10 cellular contexts compared by ENCODE assay signal in genomic region chr12:11771895-11772502, GRCh38.
DNase-seq lines count a peak whose midpoint lies in the region; ATAC-seq, FAIRE-seq and TF ChIP-seq lines count a peak whose summit lies in the region.
"Had no signal": no experiment of that assay in that cellular context is flagged by ENCODE, and none has a peak within 500 bp of the region (broad histone marks: within the 10 kb centered on the region; RNA-seq: fewer than 3 reads in every experiment).

No MANE protein-coding gene starts in this region.

- peak overlapping the region; percentile 96 for H3K27ac ChIP-seq in HL-60 (replicated peaks)
- H3K27ac ChIP-seq in osteoblast (ENCODE audit: low read depth, low read length): peak overlapping the region; percentile 46
- no peak overlapping the region for H3K27ac ChIP-seq in lower lobe of right lung

- H3K4me3 ChIP-seq in HL-60 (replicated peaks; ENCODE audit: insufficient read depth, low read length): no peak overlapping the region
- H3K4me3 ChIP-seq in astrocyte of the spinal cord (ENCODE audit: low read depth, low read length): no peak overlapping the region
- H3K4me3 ChIP-seq in osteoblast (ENCODE audit: insufficient read depth, low read length): no peak overlapping the region
- H3K4me3 ChIP-seq in lower lobe of right lung: no peak overlapping the region

- no peaks in the 10 kb centered on the region for H3K36me3 ChIP-seq in osteoblast (ENCODE audit: insufficient read depth, low read length)
- peaks cover 3% of the 10 kb centered on the region for H3K36me3 ChIP-seq in lower lobe of right lung

- no peak for FAIRE-seq in H54 (lab: Jason Lieb, UNC)
- FAIRE-seq: small intestine had no signal

- peaks cover 39% of the 10 kb centered on the region for H3K79me2 ChIP-seq in osteoblast (ENCODE audit: insufficient read depth, low read length)

- TF ChIP-seq CTCF in HL-60 (IDR thresholded peaks at IDR 0.05; ENCODE audit: insufficient read depth, low read length) (no peak), astrocyte of the spinal cord (IDR thresholded peaks at IDR 0.05; ENCODE audit: low read depth, low read length) (no peak), osteoblast (IDR thresholded peaks at IDR 0.05; ENCODE audit: extremely low read depth, low read depth, low read length) (no peak), lower lobe of right lung (IDR thresholded peaks at IDR 0.05) (no peak)

- ATAC-seq in lower lobe of right lung: no peak

- H4K20me1 ChIP-seq in osteoblast (ENCODE audit: insufficient read depth, low read length): no peaks in the 10 kb centered on the region

- H3K4me1 ChIP-seq in osteoblast (ENCODE audit: insufficient read depth, low read length) (peaks cover 18% of the 10 kb centered on the region), lower lobe of right lung (peaks cover 60% of the 10 kb centered on the region)

- H3K4me2 ChIP-seq in osteoblast (ENCODE audit: insufficient read depth, low read length): no peak overlapping the region

- no peak overlapping the region for H2AFZ ChIP-seq in osteoblast (ENCODE audit: low read length)

- H3K27me3 ChIP-seq in HL-60 (ENCODE audit: insufficient read depth, poor library complexity, severe bottlenecking) (no peaks in the 10 kb centered on the region), osteoblast (ENCODE audit: insufficient read depth, low read length) (no peaks in the 10 kb centered on the region), lower lobe of right lung (ENCODE audit: low read depth) (no peaks in the 10 kb centered on the region)

- DNase-seq in EL (peak; percentile 10), HL-60 (ENCODE audit: low read depth in 1 of 2, low spot score in 1 of 2) (no peak), astrocyte of the spinal cord (ENCODE audit: low read depth, low spot score) (peak; percentile 68), osteoblast (ENCODE audit: insufficient read length, low spot score, missing footprints) (peak; percentile 55), H54 (ENCODE audit: insufficient read length, low spot score) (no peak), KBM-7 (no peak), lower lobe of right lung (no peak), HUDEP-2 (lab: John Stamatoyannopoulos, UW; ENCODE audit: unreplicated experiment in 76 of 76) (no peak)
- DNase-seq: amniotic stem cell, small intestine had no signal

- no peak for TF ChIP-seq POLR2A in H54 (IDR thresholded peaks at IDR 0.05; ENCODE audit: low read depth, low read length)

- in situ Hi-C loops in astrocyte of the spinal cord (cut with HindIII; ENCODE audit: low sequenced_read_pairs): no loop called here
- in situ Hi-C loops in KBM-7 (cut with MboI; ENCODE audit: low pct_unique_long_range_greater_than_20kb, low sequenced_read_pairs): no loop called here

- H3K9me3 ChIP-seq in osteoblast (ENCODE audit: low read depth, low read length) (no peaks in the 10 kb centered on the region), lower lobe of right lung (no peaks in the 10 kb centered on the region)

- intact Hi-C loops in lower lobe of right lung (cut with DNase I): no loop called here

Comparison
In these comparisons a context has a peak if more than half of its experiments do, and no peak if none do; other contexts are left out.
1. DNase-seq: peak in EL (single experiment), astrocyte of the spinal cord (single experiment) and osteoblast (single experiment); none in HL-60 (0 of 2), H54 (single experiment), KBM-7 (single experiment), lower lobe of right lung (single experiment) and HUDEP-2 (0 of 76).